Comparison of ENCODE assay signal across 13 cellular contexts in the genomic region with DNA sequence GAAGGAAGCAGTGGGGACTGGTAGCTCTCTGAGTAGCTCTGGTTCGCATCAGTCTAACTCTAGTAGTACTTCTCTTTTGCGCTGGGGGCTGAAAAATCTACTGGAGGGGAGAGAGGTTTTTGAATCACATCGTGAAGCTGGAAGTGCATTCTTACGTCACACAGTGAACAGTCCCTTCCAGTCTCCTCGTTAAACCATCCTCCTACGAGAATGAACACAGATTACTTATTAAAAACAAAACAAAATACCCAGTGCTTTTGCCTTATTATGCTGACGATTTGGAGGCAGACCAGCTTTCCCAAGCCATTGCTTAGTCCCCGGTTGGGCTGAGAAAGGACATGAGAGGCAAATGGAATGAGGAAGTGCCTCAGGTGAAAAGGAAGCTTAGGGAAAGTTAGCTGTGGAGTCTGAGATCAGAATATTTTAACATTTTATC. TPM values are rescaled to one million over a fixed set of nuclear protein-coding genes. Genes with fewer than 3 reads are reported as not detected.
DNase-seq lines count a peak whose midpoint lies in the region; ATAC-seq, FAIRE-seq and TF ChIP-seq lines count a peak whose summit lies in the region.
"Had no signal": no experiment of that assay in that cellular context is flagged by ENCODE, and none has a peak within 500 bp of the region (broad histone marks: within the 10 kb centered on the region; RNA-seq: fewer than 3 reads in every experiment).

No MANE protein-coding gene starts in this region.

- in situ Hi-C loops in ACHN (cut with HindIII; ENCODE audit: low pct_ligation_motif_present, low pct_unique_long_range_greater_than_20kb, low sequenced_read_pairs) (no loop called here), HepG2 (cut with HindIII; ENCODE audit: extremely low pct_ligation_motif_present, low pct_unique_long_range_greater_than_20kb) (no loop called here)

- TF ChIP-seq POLR2A in breast epithelium (IDR thresholded peaks at IDR 0.05) (no peak), HepG2 (IDR thresholded peaks at IDR 0.05; ENCODE audit: insufficient read depth in 1 of 2, low read depth in 2 of 2, low read length in 2 of 2) (no peak)

- WGBS in HepG2 (ENCODE audit: low lambda C conversion rate) = 70% methylated on average over 8 of the region's 8 CpGs

- peaks cover 10% of the 10 kb centered on the region for H3K27me3 Mint-ChIP-seq in CD4-positive, alpha-beta T cell

- H3K4me1 ChIP-seq in HEK293 (ENCODE audit: control insufficient read depth, insufficient read depth, low read length) (peaks cover 8% of the 10 kb centered on the region), breast epithelium (peaks cover 0 to 8% of the 10 kb centered on the region in 2 donors), HepG2 (ENCODE audit: insufficient read depth, low read length) (peaks cover 65% of the 10 kb centered on the region)

- peaks cover 15% of the 10 kb centered on the region for H3K79me2 ChIP-seq in HepG2 (ENCODE audit: insufficient read depth, low read length)

- H4K20me1 ChIP-seq in HepG2 (ENCODE audit: insufficient read depth, low read length) = no peaks in the 10 kb centered on the region

- CTCF ChIA-PET in HEK293 (lab: Yijun Ruan, JAX) (interaction anchor here (0.7 to 2.4 kb wide), 6 partner anchors 14 to 369 kb away, joined by 3 to 20 read pairs (median 6); a partner anchor contains a TSS), HepG2 (lab: Yijun Ruan, JAX; ENCODE audit: low intra/inter-chr PET ratio, low total read pairs) (no interaction called here)
- CTCF ChIA-PET in CD4-positive, alpha-beta T cell (lab: Charles Lee) = no interaction called here

- no peak for TF ChIP-seq CTCF in HEK293 (tag by site-specific recombination; IDR thresholded peaks at IDR 0.05)
- no peak for TF ChIP-seq CTCF in breast epithelium (IDR thresholded peaks at IDR 0.05)
- TF ChIP-seq CTCF in HepG2 (CRISPR knock-in tag; IDR thresholded peaks at IDR 0.05) = no peak
- no peak for TF ChIP-seq CTCF in CD4-positive, alpha-beta T cell (IDR thresholded peaks at IDR 0.05)

- TF ChIP-seq EP300 in HepG2 (IDR thresholded peaks at IDR 0.05; ENCODE audit: low read depth in 2 of 2, low read length in 2 of 2) = no peak
- TF ChIP-seq EP300 in HepG2 (CRISPR knock-in tag; IDR thresholded peaks at IDR 0.05; ENCODE audit: borderline replicate concordance) = no peak

- H3K4me2 ChIP-seq in HepG2 (ENCODE audit: low read depth, low read length) = peak overlapping the region; percentile 44

- H3K36me3 ChIP-seq in HEK293 (ENCODE audit: control insufficient read depth in 2 of 2, insufficient read depth in 1 of 2, low read length in 2 of 2) (no peaks in the 10 kb centered on the region; a peak in 1 of 3 replicates), breast epithelium (no peaks in the 10 kb centered on the region), HepG2 (replicated peaks in 1 of 2; ENCODE audit: control insufficient read depth in 1 of 2, insufficient read depth in 2 of 2, low read length in 2 of 2) (no peaks in the 10 kb centered on the region)
- H3K36me3 ChIP-seq: tibial nerve had no signal

- H3K27me3 ChIP-seq in breast epithelium (no peaks in the 10 kb centered on the region), HepG2 (ENCODE audit: control insufficient read depth in 1 of 2, insufficient read depth in 2 of 2, low read length in 2 of 2) (no peaks in the 10 kb centered on the region)
- peaks cover 10% of the 10 kb centered on the region for H3K27me3 ChIP-seq in CD4-positive, alpha-beta T cell (ENCODE audit: control insufficient read depth, insufficient read depth, low read length)
- H3K27me3 ChIP-seq: SJCRH30, tibial nerve had no signal

- no peaks in the 10 kb centered on the region for H3K9me3 Mint-ChIP-seq in CD4-positive, alpha-beta T cell
- H3K9me3 Mint-ChIP-seq: activated CD4-positive, alpha-beta T cell treated with anti-CD3 and anti-CD28 coated beads, Interleukin-2, amount 10 ng/mL, durations not matched to agents 24 days and 14 days; activated T-helper 2 cell treated with anti-CD3 and anti-CD28 coated beads, Interferon-gamma antibody, Interleukin-2, Interleukin-4, amounts not matched to agents 10 μg/mL and 5 μg/mL and 100 μg/mL, durations not matched to agents 14 hours and 24 hours and 36 hours had no signal

- no peak for TF ChIP-seq RAD21 in HepG2 (CRISPR knock-in tag; IDR thresholded peaks at IDR 0.05)

- H3K9ac ChIP-seq in HepG2 (ENCODE audit: insufficient read depth, low read depth, low read length) = no peak overlapping the region

- H3K4me3 ChIP-seq in HEK293 (ENCODE audit: low read depth, low read length) (peak overlapping the region; percentile 14), breast epithelium (peak overlapping the region in 2 of 3 donors; percentile 8 to 29), HepG2 (replicated peaks in 1 of 3; ENCODE audit: insufficient read depth in 1 of 3, low read depth in 2 of 3, low read length in 3 of 3) (no peak overlapping the region)
- H3K4me3 ChIP-seq: SJCRH30, tibial nerve had no signal

- no peak overlapping the region for H3K4me3 Mint-ChIP-seq in CD4-positive, alpha-beta T cell
- H3K4me3 Mint-ChIP-seq: activated CD4-positive, alpha-beta T cell treated with anti-CD3 and anti-CD28 coated beads, Interleukin-2, amount 10 ng/mL, durations not matched to agents 24 days and 14 days had no signal

- FAIRE-seq in HepG2 (lab: Jason Lieb, UNC) = no peak

- no peaks in the 10 kb centered on the region for H3K4me1 Mint-ChIP-seq in CD4-positive, alpha-beta T cell (ENCODE audit: low read depth)
- H3K4me1 Mint-ChIP-seq: activated CD4-positive, alpha-beta T cell treated with anti-CD3 and anti-CD28 coated beads, Interleukin-2, amount 10 ng/mL, durations not matched to agents 24 days and 14 days had no signal

- H3K27ac ChIP-seq in HEK293 (ENCODE audit: extremely low read depth, low read depth, low read length) (no peak overlapping the region), breast epithelium (peak overlapping the region; percentile 62 to 73), HepG2 (ENCODE audit: extremely low read length, insufficient read depth, low read length) (no peak overlapping the region)
- no peak overlapping the region for H3K27ac ChIP-seq in CD4-positive, alpha-beta T cell (ENCODE audit: low read depth, low read length)
- H3K27ac ChIP-seq: SJCRH30, tibial nerve had no signal

- no peak overlapping the region for H2AFZ ChIP-seq in HepG2 (ENCODE audit: low read length)

- DNase-seq in ACHN (peak; percentile 34), breast epithelium (ENCODE audit: low spot score in 2 of 2) (peak in 1 of 2 donors; percentile 56), HepG2 (ENCODE audit: low spot score) (no peak), cerebellum (ENCODE audit: low spot score) (no peak), NCI-H345 (lab: John Stamatoyannopoulos, UW) (no peak), posterior vena cava (ENCODE audit: low spot score) (no peak)
- no peak for DNase-seq in CD4-positive, alpha-beta T cell
- DNase-seq: activated CD4-positive, alpha-beta T cell treated with anti-CD3 and anti-CD28 coated beads, Interleukin-2, amount 10 ng/mL, durations not matched to agents 24 days and 14 days; NCI-H69 had no signal

- POLR2A ChIA-PET in HEK293 (lab: Yijun Ruan, JAX) (interaction anchor here (1.0 to 1.8 kb wide), 2 partner anchors 10 to 15 kb away, joined by 5 to 14 read pairs; a partner anchor contains a TSS), HepG2 (lab: Yijun Ruan, JAX) (interaction anchor here (0.9 to 1.5 kb wide), 2 partner anchors 12 to 19 kb away, joined by 4 to 13 read pairs; no protein-coding TSS in a partner anchor)
- POLR2A ChIA-PET in CD4-positive, alpha-beta T cell (lab: Charles Lee) = no interaction called here

- H3K36me3 Mint-ChIP-seq in CD4-positive, alpha-beta T cell (ENCODE audit: low read depth) = no peaks in the 10 kb centered on the region

- intact Hi-C loops in breast epithelium (cut with DNase I; ENCODE audit: low total_unique reads) (no loop called here), HepG2 (cut with micrococcal nuclease; ENCODE audit: unreplicated experiment) (no loop called here), posterior vena cava (cut with DNase I) (no loop called here)
- intact Hi-C loops in CD4-positive, alpha-beta T cell (cut with DNase I, micrococcal nuclease) = no loop called here

- ATAC-seq in HepG2 = no peak
- no peak for ATAC-seq in CD4-positive, alpha-beta T cell (ENCODE audit: poor library complexity)

- BruUV-seq in HepG2 (replicated peaks; lab: Mats Ljungman, UMichigan) = no TSS peak

- no peaks in the 10 kb centered on the region for H3K9me3 ChIP-seq in HEK293 (ENCODE audit: control insufficient read depth, insufficient read depth, low read depth, low read length)
- no peaks in the 10 kb centered on the region for H3K9me3 ChIP-seq in breast epithelium
- H3K9me3 ChIP-seq in HepG2 (ENCODE audit: low read length) = no peaks in the 10 kb centered on the region
- no peaks in the 10 kb centered on the region for H3K9me3 ChIP-seq in CD4-positive, alpha-beta T cell (ENCODE audit: control insufficient read depth, low read length)
- H3K9me3 ChIP-seq: SJCRH30, tibial nerve had no signal

- H3K27ac Mint-ChIP-seq in CD4-positive, alpha-beta T cell = no peak overlapping the region
- H3K27ac Mint-ChIP-seq: activated CD4-positive, alpha-beta T cell treated with anti-CD3 and anti-CD28 coated beads, Interleukin-2, amount 10 ng/mL, durations not matched to agents 24 days and 14 days; activated T-helper 2 cell treated with anti-CD3 and anti-CD28 coated beads, Interferon-gamma antibody, Interleukin-2, Interleukin-4, amounts not matched to agents 10 μg/mL and 5 μg/mL and 100 μg/mL, durations not matched to agents 14 hours and 24 hours and 36 hours had no signal

RNA-seq across cellular contexts. Expression of a gene that starts 16.1 kb away (rescaled TPM):
- total RNA-seq in breast epithelium (1 to 10 TPM in 2 of 3 donors, under 1 TPM in 1; 0.32 to 2.0 (median 1.3) TPM), HepG2 (2016; rRNA removed; fragmentation: Illumina TruSeq; extraction: Trizol) (1.9 and 2.5 TPM in 2 replicates), cerebellum (19.3 TPM), posterior vena cava (10 to 100 TPM in 1 of 2 donors, 1 to 10 TPM in 1; 6.9 to 11.8 TPM)
- total RNA-seq in HepG2 (2016; cell fraction: cytosol; rRNA removed; fragmentation: Illumina TruSeq; extraction: Trizol; ENCODE audit: low read depth) = 0.53 and 1.1 TPM in 2 replicates
- 2.4 and 3.2 TPM in 2 replicates for total RNA-seq in HepG2 (2016; cell fraction: insoluble cytoplasmic fraction; rRNA removed; fragmentation: Illumina TruSeq; extraction: Trizol)
- total RNA-seq in HepG2 (2016; cell fraction: membrane; rRNA removed; fragmentation: Illumina TruSeq; extraction: Trizol) = 1.1 and 2.0 TPM in 2 replicates
- total RNA-seq in HepG2 (2016; cell fraction: nucleus; rRNA removed; fragmentation: Illumina TruSeq; extraction: Trizol) = 2.6 and 2.9 TPM in 2 replicates
- polyA plus RNA-seq in HepG2 (2011; rRNA removed) = 0.98 and 1.8 TPM in 2 replicates
- polyA plus RNA-seq in HepG2 (2011; cell fraction: cytosol; rRNA removed) = 0.74 and 0.87 TPM in 2 replicates
- 0.92 and 1.2 TPM in 2 replicates for polyA plus RNA-seq in HepG2 (2011; cell fraction: nucleus; rRNA removed)
- polyA plus RNA-seq in HepG2 (2012) = 1.2 and 2.5 TPM in 2 replicates
- 0.14 and 0.16 TPM in 2 replicates for polyA plus RNA-seq in HepG2 (2016; cell fraction: cytosol; fragmentation: Illumina TruSeq; extraction: Trizol; ENCODE audit: low read depth)
- polyA plus RNA-seq in HepG2 (2016; cell fraction: insoluble cytoplasmic fraction; fragmentation: Illumina TruSeq; extraction: Trizol; ENCODE audit: low read depth) = 2.5 and 2.9 TPM in 2 replicates
- polyA plus RNA-seq in HepG2 (2016; cell fraction: membrane; fragmentation: Illumina TruSeq; extraction: Trizol; ENCODE audit: low read depth) = 0.32 and 0.48 TPM in 2 replicates
- polyA plus RNA-seq in HepG2 (2016; cell fraction: nucleus; fragmentation: Illumina TruSeq; extraction: Trizol; ENCODE audit: insufficient read depth, low read depth) = 3.0 and 3.4 TPM in 2 replicates
- polyA minus RNA-seq in HepG2 (2011; rRNA and poly(A)+ RNA removed; ENCODE audit: low replicate concordance) = 0.02 and 2.8 TPM in 2 replicates
- 0.99 and 1.5 TPM in 2 replicates for polyA minus RNA-seq in HepG2 (2011; cell fraction: cytosol; rRNA and poly(A)+ RNA removed)
- polyA minus RNA-seq in HepG2 (2011; cell fraction: nucleus; rRNA and poly(A)+ RNA removed) = 2.0 and 4.5 TPM in 2 replicates
- total RNA-seq in CD4-positive, alpha-beta T cell = not detected

Comparison
In these comparisons a context has a peak if more than half of its experiments do, and no peak if none do; other contexts are left out.
1. H3K27ac ChIP-seq: peak in breast epithelium (2 of 2); none in HEK293 (single experiment), HepG2 (single experiment) and CD4-positive, alpha-beta T cell (single experiment).
2. H3K4me3 ChIP-seq: peak in HEK293 (single experiment) and breast epithelium (2 of 3); none in HepG2 (0 of 3).